1 cellular context compared by ENCODE assay signal in the genomic region with DNA sequence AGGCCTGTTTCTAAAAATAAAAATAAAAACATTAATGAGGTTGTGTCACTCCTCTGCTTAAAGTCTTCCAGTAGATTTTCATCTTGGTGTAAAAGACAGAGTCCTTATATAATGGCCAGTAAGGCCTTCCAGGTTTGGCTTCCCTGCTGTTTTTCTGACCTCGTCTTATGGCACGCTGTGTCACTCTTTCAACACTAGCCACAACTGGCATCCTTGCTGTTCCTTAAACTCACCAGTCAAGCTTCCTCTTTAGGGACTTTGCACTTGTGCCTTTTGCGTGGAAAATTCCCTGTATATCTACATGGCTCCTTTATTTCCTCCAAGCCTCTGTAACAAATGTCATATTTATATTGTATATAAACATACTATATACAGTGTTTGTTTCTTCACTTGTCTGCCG.
A peak's percentile ranks its signal among the peaks of the same experiment; 100 is the strongest.
TF ChIP-seq lines count a peak whose summit lies in the region.

No MANE protein-coding gene starts in this region.

TF ChIP-seq in K562, 482 proteins besides CTCF, POLR2A, EP300 and RAD21:
- TF ChIP-seq, protein P1, sequence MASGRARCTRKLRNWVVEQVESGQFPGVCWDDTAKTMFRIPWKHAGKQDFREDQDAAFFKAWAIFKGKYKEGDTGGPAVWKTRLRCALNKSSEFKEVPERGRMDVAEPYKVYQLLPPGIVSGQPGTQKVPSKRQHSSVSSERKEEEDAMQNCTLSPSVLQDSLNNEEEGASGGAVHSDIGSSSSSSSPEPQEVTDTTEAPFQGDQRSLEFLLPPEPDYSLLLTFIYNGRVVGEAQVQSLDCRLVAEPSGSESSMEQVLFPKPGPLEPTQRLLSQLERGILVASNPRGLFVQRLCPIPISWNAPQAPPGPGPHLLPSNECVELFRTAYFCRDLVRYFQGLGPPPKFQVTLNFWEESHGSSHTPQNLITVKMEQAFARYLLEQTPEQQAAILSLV (tag; IDR thresholded peaks at IDR 0.05): no peak
- peak; percentile 22; the same call in 1 of the 2 replicates for TF ChIP-seq POLR2AphosphoS5 (IDR thresholded peaks at IDR 0.05; ENCODE audit: control insufficient read depth, insufficient read depth, low read depth, low read length)
